ENCODE assay signal across 19 cellular contexts in genomic region chr12:120498870-120499515, GRCh38. TPM values are rescaled to one million over a fixed set of nuclear protein-coding genes. Genes with fewer than 3 reads are reported as not detected.
DNase-seq lines count a peak whose midpoint lies in the region; ATAC-seq, FAIRE-seq and TF ChIP-seq lines count a peak whose summit lies in the region.
"Had no signal": no experiment of that assay in that cellular context is flagged by ENCODE, and none has a peak within 500 bp of the region (broad histone marks: within the 10 kb centered on the region; RNA-seq: fewer than 3 reads in every experiment).

No MANE protein-coding gene starts in this region.

- CTCF ChIA-PET in naive thymus-derived CD4-positive, alpha-beta T cell (lab: Charles Lee), result interaction anchor here (0.8 kb wide), 1 partner anchor 30 kb away, joined by 4 read pairs; the partner anchor contains the start of gene COQ5
- CTCF ChIA-PET in activated CD8-positive, alpha-beta T cell treated with anti-CD3 and anti-CD28 coated beads, Interleukin-2, amount 10 ng/mL, durations not matched to agents 7 days and 5 days (lab: Charles Lee), result interaction anchor here (0.8 to 1.1 kb wide), 2 partner anchors 11 to 148 kb away, joined by 3 read pairs; no protein-coding TSS in a partner anchor

- H3K9ac ChIP-seq in BLaER1 treated with 17β-estradiol and CSF1 and Interleukin-3, amounts not matched to agents 10 nM and 100 nM, result no peak overlapping the region; a peak in 1 of 22 replicates
- no peak overlapping the region for H3K9ac ChIP-seq in astrocyte (ENCODE audit: low read length)
- H3K9ac ChIP-seq: KMS-11 had no signal

- H3K4me2 ChIP-seq in BLaER1 treated with 17β-estradiol and CSF1 and Interleukin-3, amounts not matched to agents 10 nM and 100 nM, result peak overlapping the region in 9 of 11 experiments; percentile 81 to 98 (median 91); a peak in 13 of 22 replicates
- peak overlapping the region; percentile 93 for H3K4me2 ChIP-seq in astrocyte (ENCODE audit: low read length)
- H3K4me2 ChIP-seq: KMS-11 had no signal

- no peak for ATAC-seq in naive thymus-derived CD4-positive, alpha-beta T cell
- no peak for ATAC-seq in activated CD8-positive, alpha-beta T cell treated with anti-CD3 and anti-CD28 coated beads, Interleukin-2, amount 10 ng/mL, durations not matched to agents 7 days and 5 days
- no peak for ATAC-seq in HG03457 (IDR thresholded peaks at IDR 0.05; ENCODE audit: unreplicated experiment)
- ATAC-seq: left ventricle myocardium superior; stimulated activated naive CD8-positive, alpha-beta T cell treated with anti-CD3 and anti-CD28 coated beads, Interleukin-15, Interleukin-2, amounts not matched to agents 100 U/mL and 50 U/mL, for 24 hours had no signal

- peaks cover 20 to 38% (median 31%) of the 10 kb centered on the region in 11 experiments for H4K20me1 ChIP-seq in BLaER1 treated with 17β-estradiol and CSF1 and Interleukin-3, amounts not matched to agents 10 nM and 100 nM
- peaks cover 30% of the 10 kb centered on the region for H4K20me1 ChIP-seq in astrocyte (ENCODE audit: insufficient read depth, low read length)

- no peaks in the 10 kb centered on the region for H3K27me3 Mint-ChIP-seq in astrocyte (ENCODE audit: low read depth, unreplicated experiment)
- no peaks in the 10 kb centered on the region for H3K27me3 Mint-ChIP-seq in naive thymus-derived CD4-positive, alpha-beta T cell
- H3K27me3 Mint-ChIP-seq in activated CD8-positive, alpha-beta T cell treated with anti-CD3 and anti-CD28 coated beads, Interleukin-2, amount 10 ng/mL, durations not matched to agents 7 days and 5 days (ENCODE audit: low read depth), result no peaks in the 10 kb centered on the region
- H3K27me3 Mint-ChIP-seq: activated CD4-positive, alpha-beta T cell treated with anti-CD3 and anti-CD28 coated beads, Interleukin-2, amount 10 ng/mL, durations not matched to agents 24 days and 14 days had no signal

- H3K27ac ChIP-seq in BLaER1 treated with 17β-estradiol and CSF1 and Interleukin-3, amounts not matched to agents 10 nM and 100 nM, result no peak overlapping the region
- no peak overlapping the region for H3K27ac ChIP-seq in astrocyte (ENCODE audit: low read depth, low read length)
- H3K27ac ChIP-seq in naive thymus-derived CD4-positive, alpha-beta T cell (ENCODE audit: low read depth, low read length), result no peak overlapping the region
- H3K27ac ChIP-seq: adrenal gland, HL-60, KMS-11, upper lobe of left lung had no signal

- peaks cover 16% of the 10 kb centered on the region for H3K4me1 Mint-ChIP-seq in astrocyte (ENCODE audit: low read depth, unreplicated experiment)
- H3K4me1 Mint-ChIP-seq in naive thymus-derived CD4-positive, alpha-beta T cell, result peaks cover 13 to 48% (median 33%) of the 10 kb centered on the region in 7 donors
- peaks cover 35% of the 10 kb centered on the region for H3K4me1 Mint-ChIP-seq in activated CD8-positive, alpha-beta T cell treated with anti-CD3 and anti-CD28 coated beads, Interleukin-2, amount 10 ng/mL, durations not matched to agents 7 days and 5 days (ENCODE audit: low read depth)

- no peak overlapping the region for H3K27ac Mint-ChIP-seq in astrocyte (ENCODE audit: unreplicated experiment)
- H3K27ac Mint-ChIP-seq in naive thymus-derived CD4-positive, alpha-beta T cell, result peak overlapping the region in 5 of 9 donors; percentile 39 to 93 (median 63)
- H3K27ac Mint-ChIP-seq in activated CD8-positive, alpha-beta T cell treated with anti-CD3 and anti-CD28 coated beads, Interleukin-2, amount 10 ng/mL, durations not matched to agents 7 days and 5 days, result no peak overlapping the region
- H3K27ac Mint-ChIP-seq: activated CD4-positive, alpha-beta T cell treated with anti-CD3 and anti-CD28 coated beads, Interleukin-2, amount 10 ng/mL, durations not matched to agents 24 days and 14 days had no signal

- no peak for TF ChIP-seq POLR2A in GM12891 (IDR thresholded peaks at IDR 0.05; ENCODE audit: low read depth, low read length)

- H3K9me3 ChIP-seq in BLaER1 treated with 17β-estradiol and CSF1 and Interleukin-3, amounts not matched to agents 10 nM and 100 nM (replicated peaks in 1 of 11), result no peaks in the 10 kb centered on the region
- no peaks in the 10 kb centered on the region for H3K9me3 ChIP-seq in astrocyte (ENCODE audit: insufficient read depth, low read depth, low read length)
- H3K9me3 ChIP-seq in naive thymus-derived CD4-positive, alpha-beta T cell (ENCODE audit: control insufficient read depth in 2 of 3, low read length in 3 of 3), result no peaks in the 10 kb centered on the region
- H3K9me3 ChIP-seq: adrenal gland, upper lobe of left lung had no signal

- peaks cover 54 to 69% (median 63%) of the 10 kb centered on the region in 11 experiments for H3K36me3 ChIP-seq in BLaER1 treated with 17β-estradiol and CSF1 and Interleukin-3, amounts not matched to agents 10 nM and 100 nM
- peaks cover 6% of the 10 kb centered on the region for H3K36me3 ChIP-seq in astrocyte (ENCODE audit: insufficient read depth, low read length)
- H3K36me3 ChIP-seq in naive thymus-derived CD4-positive, alpha-beta T cell (ENCODE audit: control insufficient read depth in 2 of 3, insufficient read depth in 3 of 3, low read length in 3 of 3), result peaks cover 0 to 35% (median 5%) of the 10 kb centered on the region in 3 experiments

- FAIRE-seq in GM12891 (lab: Jason Lieb, UNC), result no peak
- FAIRE-seq in astrocyte (lab: Jason Lieb, UNC), result no peak
- no peak for FAIRE-seq in GM19239 (lab: Jason Lieb, UNC)
- FAIRE-seq: endometrium, frontal cortex had no signal

- no peaks in the 10 kb centered on the region for H3K27me3 ChIP-seq in BLaER1 treated with 17β-estradiol and CSF1 and Interleukin-3, amounts not matched to agents 10 nM and 100 nM
- H3K27me3 ChIP-seq in astrocyte (ENCODE audit: insufficient read depth, low read length), result no peaks in the 10 kb centered on the region
- H3K27me3 ChIP-seq in naive thymus-derived CD4-positive, alpha-beta T cell (ENCODE audit: control insufficient read depth in 2 of 2, insufficient read depth in 2 of 2, low read length in 2 of 2), result no peaks in the 10 kb centered on the region
- H3K27me3 ChIP-seq: adrenal gland, upper lobe of left lung had no signal

- no peak for TF ChIP-seq CTCF in astrocyte (IDR thresholded peaks at IDR 0.05; ENCODE audit: insufficient read depth, low read depth, low read length)

- peaks cover 9% of the 10 kb centered on the region for H3K36me3 Mint-ChIP-seq in astrocyte (ENCODE audit: low read depth, unreplicated experiment)
- H3K36me3 Mint-ChIP-seq in naive thymus-derived CD4-positive, alpha-beta T cell, result peaks cover 0 to 29% (median 11%) of the 10 kb centered on the region in 5 donors
- H3K36me3 Mint-ChIP-seq in activated CD8-positive, alpha-beta T cell treated with anti-CD3 and anti-CD28 coated beads, Interleukin-2, amount 10 ng/mL, durations not matched to agents 7 days and 5 days (ENCODE audit: low read depth), result peaks cover 46% of the 10 kb centered on the region

- no peaks in the 10 kb centered on the region for H3K9me3 Mint-ChIP-seq in astrocyte (ENCODE audit: unreplicated experiment)
- H3K9me3 Mint-ChIP-seq in naive thymus-derived CD4-positive, alpha-beta T cell, result peaks cover 0 to 4% (median 0%) of the 10 kb centered on the region in 11 donors
- no peaks in the 10 kb centered on the region for H3K9me3 Mint-ChIP-seq in activated CD8-positive, alpha-beta T cell treated with anti-CD3 and anti-CD28 coated beads, Interleukin-2, amount 10 ng/mL, durations not matched to agents 7 days and 5 days (ENCODE audit: insufficient read depth)
- H3K9me3 Mint-ChIP-seq: activated CD4-positive, alpha-beta T cell treated with anti-CD3 and anti-CD28 coated beads, Interleukin-2, amount 10 ng/mL, durations not matched to agents 24 days and 14 days had no signal

- no peak overlapping the region for H3K4me3 Mint-ChIP-seq in astrocyte (ENCODE audit: unreplicated experiment)
- no peak overlapping the region for H3K4me3 Mint-ChIP-seq in naive thymus-derived CD4-positive, alpha-beta T cell
- no peak overlapping the region for H3K4me3 Mint-ChIP-seq in activated CD8-positive, alpha-beta T cell treated with anti-CD3 and anti-CD28 coated beads, Interleukin-2, amount 10 ng/mL, durations not matched to agents 7 days and 5 days

- no peak for DNase-seq in GM12891 (ENCODE audit: insufficient read length, low spot score)
- no peak for DNase-seq in astrocyte (ENCODE audit: low read depth)
- no peak for DNase-seq in naive thymus-derived CD4-positive, alpha-beta T cell
- no peak for DNase-seq in GM19239 (ENCODE audit: insufficient read length, low spot score)
- no peak for DNase-seq in activated CD8-positive, alpha-beta T cell treated with anti-CD3 and anti-CD28 coated beads, Interleukin-2, amount 10 ng/mL, durations not matched to agents 7 days and 5 days
- DNase-seq: activated CD4-positive, alpha-beta T cell treated with anti-CD3 and anti-CD28 coated beads, Interleukin-2, amount 10 ng/mL, durations not matched to agents 24 days and 14 days; activated T-cell treated with anti-CD3 and anti-CD28 coated beads, Interleukin-2, amount 50 U/mL, for 48 hours; adrenal gland; left ventricle myocardium superior; NCI-H1436 treated with DMSO at 0.1 percent for 48 hours; SHP77 treated with DMSO at 0.1 percent for 48 hours; stimulated activated naive CD8-positive, alpha-beta T cell treated with anti-CD3 and anti-CD28 coated beads, Interleukin-15, Interleukin-2, amounts not matched to agents 100 U/mL and 50 U/mL, for 24 hours; upper lobe of left lung had no signal

- peak overlapping the region in 4 of 10 experiments; percentile 95 to 98 (median 97); a peak in 2 of 20 replicates for H3K4me3 ChIP-seq in BLaER1 treated with 17β-estradiol and CSF1 and Interleukin-3, amounts not matched to agents 10 nM and 100 nM
- no peak overlapping the region for H3K4me3 ChIP-seq in astrocyte (ENCODE audit: insufficient read depth, low read depth, low read length)
- H3K4me3 ChIP-seq in naive thymus-derived CD4-positive, alpha-beta T cell (ENCODE audit: low read length), result no peak overlapping the region
- H3K4me3 ChIP-seq: adrenal gland had no signal

- POLR2A ChIA-PET in naive thymus-derived CD4-positive, alpha-beta T cell (lab: Charles Lee), result interaction anchor here (1.2 to 2.2 kb wide), 2 partner anchors 34 to 36 kb away, joined by 4 to 8 read pairs; a partner anchor contains a TSS
- POLR2A ChIA-PET in activated CD8-positive, alpha-beta T cell treated with anti-CD3 and anti-CD28 coated beads, Interleukin-2, amount 10 ng/mL, durations not matched to agents 7 days and 5 days (lab: Charles Lee), result no interaction called here

- intact Hi-C loops in naive thymus-derived CD4-positive, alpha-beta T cell (cut with micrococcal nuclease), result no loop called here

- peaks cover 24 to 33% (median 28%) of the 10 kb centered on the region in 10 experiments for H3K4me1 ChIP-seq in BLaER1 treated with 17β-estradiol and CSF1 and Interleukin-3, amounts not matched to agents 10 nM and 100 nM
- peaks cover 21% of the 10 kb centered on the region for H3K4me1 ChIP-seq in astrocyte (ENCODE audit: insufficient read depth, low read length)
- peaks cover 9% of the 10 kb centered on the region in 2 donors for H3K4me1 ChIP-seq in naive thymus-derived CD4-positive, alpha-beta T cell (ENCODE audit: control insufficient read depth in 2 of 2, insufficient read depth in 2 of 2, low read length in 2 of 2)

- H3K79me2 ChIP-seq in astrocyte (ENCODE audit: insufficient read depth, low read length), result peaks cover 38% of the 10 kb centered on the region

- no peak overlapping the region for H2AFZ ChIP-seq in astrocyte (ENCODE audit: low read depth, low read length)

RNA-seq across cellular contexts. Expression of gene DYNLL1, which starts 3.1 kb away (rescaled TPM):
- polyA plus RNA-seq in GM12891 (2012; ENCODE audit: low read depth, missing spikeins), result 288 TPM
- 490 and 500 TPM in 2 replicates for total RNA-seq in astrocyte
- 100 to 1,000 TPM in 1 of 5 experiments, 10 to 100 TPM in 4; 35.0 to 301 (median 72.7) TPM for total RNA-seq in naive thymus-derived CD4-positive, alpha-beta T cell
- 100 to 1,000 TPM; 197 to 243 TPM for polyA plus RNA-seq in naive thymus-derived CD4-positive, alpha-beta T cell
- 100 to 1,000 TPM; 273 to 275 TPM for total RNA-seq in activated CD8-positive, alpha-beta T cell treated with anti-CD3 and anti-CD28 coated beads, Interleukin-2, amount 10 ng/mL, durations not matched to agents 7 days and 5 days

RNA-seq across cellular contexts. Expression of gene SRSF9, which starts 29.4 kb away (rescaled TPM):
- polyA plus RNA-seq in GM12891 (2012; ENCODE audit: low read depth, missing spikeins), result 146 TPM
- total RNA-seq in astrocyte, result 216 and 223 TPM in 2 replicates
- total RNA-seq in naive thymus-derived CD4-positive, alpha-beta T cell, result 100 to 1,000 TPM; 136 to 191 (median 145) TPM
- 100 to 1,000 TPM; 148 to 152 TPM for polyA plus RNA-seq in naive thymus-derived CD4-positive, alpha-beta T cell
- total RNA-seq in activated CD8-positive, alpha-beta T cell treated with anti-CD3 and anti-CD28 coated beads, Interleukin-2, amount 10 ng/mL, durations not matched to agents 7 days and 5 days, result 100 to 1,000 TPM; 199 to 219 TPM

RNA-seq across cellular contexts. Expression of gene COQ5, which starts 30.0 kb away (rescaled TPM):
- polyA plus RNA-seq in GM12891 (2012; ENCODE audit: low read depth, missing spikeins), result 39.8 TPM
- 22.9 and 23.4 TPM in 2 replicates for total RNA-seq in astrocyte
- 10 to 100 TPM; 11.3 to 26.1 (median 23.5) TPM for total RNA-seq in naive thymus-derived CD4-positive, alpha-beta T cell
- 10 to 100 TPM; 36.7 to 49.0 TPM for polyA plus RNA-seq in naive thymus-derived CD4-positive, alpha-beta T cell
- total RNA-seq in activated CD8-positive, alpha-beta T cell treated with anti-CD3 and anti-CD28 coated beads, Interleukin-2, amount 10 ng/mL, durations not matched to agents 7 days and 5 days, result 10 to 100 TPM; 28.6 to 30.6 TPM

RNA-seq across cellular contexts. Expression of gene RNF10, which starts 35.2 kb away (rescaled TPM):
- 75.8 TPM for polyA plus RNA-seq in GM12891 (2012; ENCODE audit: low read depth, missing spikeins)
- total RNA-seq in astrocyte, result 181 and 185 TPM in 2 replicates
- 100 to 1,000 TPM; 171 to 361 (median 205) TPM for total RNA-seq in naive thymus-derived CD4-positive, alpha-beta T cell
- 100 to 1,000 TPM in 1 of 2 donors, 10 to 100 TPM in 1; 95.1 to 155 TPM for polyA plus RNA-seq in naive thymus-derived CD4-positive, alpha-beta T cell
- 100 to 1,000 TPM; 192 to 204 TPM for total RNA-seq in activated CD8-positive, alpha-beta T cell treated with anti-CD3 and anti-CD28 coated beads, Interleukin-2, amount 10 ng/mL, durations not matched to agents 7 days and 5 days

RNA-seq across cellular contexts. Expression of gene GATC, which starts 52.7 kb away (rescaled TPM):
- 11.3 TPM for polyA plus RNA-seq in GM12891 (2012; ENCODE audit: low read depth, missing spikeins)
- 17.8 and 28.8 TPM in 2 replicates for total RNA-seq in astrocyte
- total RNA-seq in naive thymus-derived CD4-positive, alpha-beta T cell, result 10 to 100 TPM; 21.8 to 30.6 (median 26.9) TPM
- 10 to 100 TPM; 14.4 to 19.7 TPM for polyA plus RNA-seq in naive thymus-derived CD4-positive, alpha-beta T cell
- total RNA-seq in activated CD8-positive, alpha-beta T cell treated with anti-CD3 and anti-CD28 coated beads, Interleukin-2, amount 10 ng/mL, durations not matched to agents 7 days and 5 days, result 10 to 100 TPM; 25.4 to 31.9 TPM

Comparison
In these comparisons a context has a peak if more than half of its experiments do, and no peak if none do; other contexts are left out.
1. H3K27ac Mint-ChIP-seq: peak in naive thymus-derived CD4-positive, alpha-beta T cell (5 of 9); none in astrocyte (single experiment) and activated CD8-positive, alpha-beta T cell treated with anti-CD3 and anti-CD28 coated beads, Interleukin-2, amount 10 ng/mL, durations not matched to agents 7 days and 5 days (single experiment).